ENCODE assay signal across 13 cellular contexts in genomic region chr19:18093439-18094161, GRCh38. TPM values are rescaled to one million over a fixed set of nuclear protein-coding genes. Genes with fewer than 3 reads are reported as not detected.
DNase-seq lines count a peak whose midpoint lies in the region; ATAC-seq, FAIRE-seq and TF ChIP-seq lines count a peak whose summit lies in the region.
"Had no signal": no experiment of that assay in that cellular context is flagged by ENCODE, and none has a peak within 500 bp of the region (broad histone marks: within the 10 kb centered on the region; RNA-seq: fewer than 3 reads in every experiment).

No MANE protein-coding gene starts in this region.

- TF ChIP-seq POLR2A in gastroesophageal sphincter (IDR thresholded peaks at IDR 0.05) (no peak), GM12892 (IDR thresholded peaks at IDR 0.05; ENCODE audit: low read depth, low read length) (no peak)

- no peaks in the 10 kb centered on the region for H3K4me1 ChIP-seq in BE2C
- peaks cover 0 to 27% (median 9%) of the 10 kb centered on the region in 3 donors for H3K4me1 ChIP-seq in gastroesophageal sphincter

- H3K36me3 ChIP-seq in BE2C, result no peaks in the 10 kb centered on the region
- no peaks in the 10 kb centered on the region for H3K36me3 ChIP-seq in gastroesophageal sphincter
- H3K36me3 ChIP-seq: right atrium auricular region had no signal

- peaks cover 2% of the 10 kb centered on the region; the same call in 1 of the 2 replicates for H3K27me3 ChIP-seq in BE2C
- peaks cover 14% of the 10 kb centered on the region for H3K27me3 ChIP-seq in gastroesophageal sphincter

- no peak for FAIRE-seq in GM12892 (lab: Jason Lieb, UNC)

- no peak overlapping the region for H3K27ac ChIP-seq in gastroesophageal sphincter
- H3K27ac ChIP-seq: HL-60, right atrium auricular region had no signal

- TF ChIP-seq CTCF in BE2C (IDR thresholded peaks at IDR 0.05; ENCODE audit: low read depth, low read length) (no peak), gastroesophageal sphincter (IDR thresholded peaks at IDR 0.05) (no peak)

- H3K4me3 ChIP-seq in BE2C (ENCODE audit: low read depth, low read length) (no peak overlapping the region), gastroesophageal sphincter (no peak overlapping the region)
- H3K4me3 ChIP-seq: right atrium auricular region had no signal

- WGBS in gastroesophageal sphincter (ENCODE audit: low coverage in 1 of 2), 2 donors, result 64 to 78% methylated on average over 2 to 4 of the region's 6 CpGs

- peak; percentile 41 for DNase-seq in BE2C
- DNase-seq in HCEC 1CT, result peak; percentile 55
- DNase-seq in RKO (ENCODE audit: low spot score), result peak; percentile 61
- DNase-seq in RPMI8226, result no peak
- DNase-seq in GM12892 (ENCODE audit: insufficient read length), result no peak
- no peak for DNase-seq in middle frontal gyrus (ENCODE audit: extremely low spot score, low spot score)
- DNase-seq: DND-41, left colon, Right ventricle myocardium superior had no signal

- TF ChIP-seq EP300 in gastroesophageal sphincter (IDR thresholded peaks at IDR 0.05), result no peak

- H3K9me3 ChIP-seq in BE2C, result peaks cover 3% of the 10 kb centered on the region
- H3K9me3 ChIP-seq in gastroesophageal sphincter, result no peaks in the 10 kb centered on the region
- H3K9me3 ChIP-seq: right atrium auricular region had no signal

- ATAC-seq in esophagus mucosa (peak; percentile 27), gastroesophageal sphincter (no peak)
- ATAC-seq: left colon had no signal

RNA-seq across cellular contexts. Expression of gene MAST3, which starts 4.0 kb away (rescaled TPM):
- polyA plus RNA-seq in BE2C (2012; ENCODE audit: insufficient read depth, insufficient read length, low read depth), result 3.7 TPM
- total RNA-seq in esophagus mucosa, result 3.2 TPM
- 1 to 10 TPM; 3.3 to 8.8 (median 4.8) TPM for total RNA-seq in gastroesophageal sphincter
- polyA plus RNA-seq in GM12892 (2012; ENCODE audit: missing spikeins), result 7.8 TPM

RNA-seq across cellular contexts. Expression of gene IL12RB1, which starts 6.9 kb away (rescaled TPM):
- polyA plus RNA-seq in BE2C (2012; ENCODE audit: insufficient read depth, insufficient read length, low read depth), result not detected
- total RNA-seq in esophagus mucosa (0.36 TPM), gastroesophageal sphincter (1 to 10 TPM in 3 of 4 donors, under 1 TPM in 1; 0.15 to 3.5 (median 1.5) TPM)
- polyA plus RNA-seq in GM12892 (2012; ENCODE audit: missing spikeins), result 8.3 TPM

RNA-seq across cellular contexts. Expression of gene PIK3R2, which starts 59.4 kb away (rescaled TPM):
- polyA plus RNA-seq in BE2C (2012; ENCODE audit: insufficient read depth, insufficient read length, low read depth), result 181 TPM
- total RNA-seq in esophagus mucosa (35.6 TPM), gastroesophageal sphincter (10 to 100 TPM in 3 of 4 donors, 1 to 10 TPM in 1; 5.3 to 30.1 (median 22.7) TPM)
- 4.0 TPM for polyA plus RNA-seq in GM12892 (2012; ENCODE audit: missing spikeins)

Comparison
In these comparisons a context has a peak if more than half of its experiments do, and no peak if none do; other contexts are left out.
1. DNase-seq: peak in BE2C (single experiment), HCEC 1CT (single experiment) and RKO (single experiment); none in RPMI8226 (single experiment), GM12892 (single experiment) and middle frontal gyrus (single experiment).